15 cellular contexts compared by ENCODE assay signal in genomic region chr2:180040146-180040925, GRCh38. TPM values are rescaled to one million over a fixed set of nuclear protein-coding genes. Genes with fewer than 3 reads are reported as not detected.
DNase-seq lines count a peak whose midpoint lies in the region; ATAC-seq and TF ChIP-seq lines count a peak whose summit lies in the region.
"Had no signal": no experiment of that assay in that cellular context is flagged by ENCODE, and none has a peak within 500 bp of the region (broad histone marks: within the 10 kb centered on the region; RNA-seq: fewer than 3 reads in every experiment).

No MANE protein-coding gene starts in this region.

- ATAC-seq in left ventricle myocardium superior (peak; percentile 39), Right ventricle myocardium inferior (no peak), GM18873 (IDR thresholded peaks at IDR 0.05; ENCODE audit: low FRiP score, unreplicated experiment) (no peak)
- ATAC-seq: stimulated activated naive B cell treated with anti-CD40 and anti-IgM and Interleukin-4, amounts not matched to agents 10 μg/mL and 1 μg/mL and 100 μg/mL, for 72 hours had no signal

- DNase-seq in left ventricle myocardium superior, result no peak
- no peak for DNase-seq in Right ventricle myocardium inferior (ENCODE audit: missing footprints)
- peak; percentile 97 for DNase-seq in fibroblast of the conjunctiva (ENCODE audit: low read depth)
- peak; percentile 43 for DNase-seq in superior temporal gyrus (ENCODE audit: extremely low spot score)
- no peak for DNase-seq in C1 segment of cervical spinal cord (lab: John Stamatoyannopoulos, UW)
- DNase-seq in NOMO-1 treated with dmso at 0.1 percent for 144 hours (lab: John Stamatoyannopoulos, UW; ENCODE audit: unreplicated experiment), result no peak
- DNase-seq: activated CD8-positive, alpha-beta memory T cell treated with anti-CD3 and anti-CD28 coated beads for 24 hours; activated naive CD8-positive, alpha-beta T cell treated with anti-CD3 and anti-CD28 coated beads for 36 hours; effector CD8-positive, alpha-beta T cell; posterior cingulate gyrus; stimulated activated CD4-positive, alpha-beta T cell treated with anti-CD3 and anti-CD28 coated beads, Interleukin-2, amount 100 ng/mL, for 48 hours; stimulated activated naive B cell treated with anti-CD40 and anti-IgM and Interleukin-4, amounts not matched to agents 10 μg/mL and 1 μg/mL and 100 μg/mL, for 72 hours; T-helper 9 cell had no signal

- 0 out of 2 replicates have a peak, but pooled peaks have one; percentile 7 for TF ChIP-seq CTCF in WI38 (IDR thresholded peaks at IDR 0.05; ENCODE audit: low read depth, low read length)

- no peak overlapping the region for H3K4me3 ChIP-seq in WI38 (ENCODE audit: low read depth, low read length)

- intact Hi-C loops in left ventricle myocardium superior (cut with micrococcal nuclease), result no loop called here
- intact Hi-C loops in Right ventricle myocardium inferior (cut with DNase I), result no loop called here

RNA-seq across cellular contexts. Expression of gene CWC22, which starts 33.2 kb away (rescaled TPM):
- total RNA-seq in left ventricle myocardium superior, result 13.4 TPM
- 11.8 TPM for total RNA-seq in Right ventricle myocardium inferior

Comparison
In these comparisons a context has a peak if more than half of its experiments do, and no peak if none do; other contexts are left out.
1. DNase-seq: peak in fibroblast of the conjunctiva (single experiment) and superior temporal gyrus (single experiment); none in left ventricle myocardium superior (single experiment), Right ventricle myocardium inferior (single experiment), C1 segment of cervical spinal cord (0 of 14) and NOMO-1 treated with dmso at 0.1 percent for 144 hours (single experiment).